Comparison of ENCODE assay signal across 20 cellular contexts in the genomic region with DNA sequence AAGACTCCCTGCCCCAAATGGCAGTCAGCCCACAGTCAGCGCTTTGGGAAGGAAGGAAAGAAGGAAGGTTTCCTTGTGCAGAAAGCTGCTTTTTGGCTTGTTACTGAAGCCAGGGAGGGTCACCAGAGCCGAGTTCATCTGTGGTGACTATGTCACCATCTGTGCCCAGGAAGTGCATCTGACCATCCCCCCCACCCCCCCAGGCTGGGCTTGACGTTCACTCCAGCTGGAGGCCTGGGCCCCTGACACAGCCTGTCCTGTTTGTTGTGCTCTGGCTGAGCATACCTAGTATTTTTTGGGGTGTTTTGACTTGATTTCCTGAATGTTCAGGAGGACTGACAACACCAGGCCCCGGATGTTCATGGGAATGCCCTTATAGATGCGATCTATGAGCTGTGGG. TPM values are rescaled to one million over a fixed set of nuclear protein-coding genes. Genes with fewer than 3 reads are reported as not detected.
"Had no signal": no experiment of that assay in that cellular context is flagged by ENCODE, and none has a peak within 500 bp of the region (broad histone marks: within the 10 kb centered on the region; RNA-seq: fewer than 3 reads in every experiment).

No MANE protein-coding gene starts in this region.

RNA-seq across cellular contexts. Expression of a gene that starts 31.6 kb away (rescaled TPM):
- total RNA-seq: activated naive CD4-positive, alpha-beta T cell treated with anti-CD3 and anti-CD28 coated beads for 36 hours; activated naive CD4-positive, alpha-beta T cell treated with anti-CD3 and anti-CD28 coated beads, Interleukin-2, amount 50 U/mL, for 72 hours; activated naive CD8-positive, alpha-beta T cell treated with anti-CD3 and anti-CD28 coated beads for 36 hours; activated naive CD8-positive, alpha-beta T cell treated with anti-CD3 and anti-CD28 coated beads, Interleukin-2, amount 10 ng/mL, durations not matched to agents 7 days and 5 days; activated T-cell treated with anti-CD3 and anti-CD28 coated beads, Interleukin-2, amount 50 U/mL, for 4 hours; activated T-cell treated with anti-CD3 and anti-CD28 coated beads, Interleukin-2, amount 50 U/mL, for 72 hours; activated T-helper 1 cell treated with anti-CD3 and anti-CD28 coated beads, Interleukin-12 subunit alpha, Interleukin-12 subunit beta, Interleukin-2, Interleukin-4 antibody, amounts not matched to agents 30 ng/mL and 10 ng/mL and 1 ng/mL, durations not matched to agents 14 hours and 24 hours and 36 hours; activated T-helper 17 cell treated with anti-CD3 and anti-CD28 coated beads, Interleukin-2, amount 50 U/mL, for 72 hours; activated T-helper 2 cell treated with anti-CD3 and anti-CD28 coated beads, Interferon-gamma antibody, Interleukin-2, Interleukin-4, amounts not matched to agents 10 μg/mL and 5 μg/mL and 100 μg/mL, durations not matched to agents 14 hours and 24 hours and 36 hours; adrenal gland; aorta; ascending aorta; astrocyte; body of pancreas; breast epithelium; cardiac muscle cell; cardiac septum; cerebellum; chondrocyte had no signal
- polyA plus RNA-seq: adipose tissue, adrenal gland, aorta, cardiac muscle cell had no signal
